17 cellular contexts compared by ENCODE assay signal in the genomic region with DNA sequence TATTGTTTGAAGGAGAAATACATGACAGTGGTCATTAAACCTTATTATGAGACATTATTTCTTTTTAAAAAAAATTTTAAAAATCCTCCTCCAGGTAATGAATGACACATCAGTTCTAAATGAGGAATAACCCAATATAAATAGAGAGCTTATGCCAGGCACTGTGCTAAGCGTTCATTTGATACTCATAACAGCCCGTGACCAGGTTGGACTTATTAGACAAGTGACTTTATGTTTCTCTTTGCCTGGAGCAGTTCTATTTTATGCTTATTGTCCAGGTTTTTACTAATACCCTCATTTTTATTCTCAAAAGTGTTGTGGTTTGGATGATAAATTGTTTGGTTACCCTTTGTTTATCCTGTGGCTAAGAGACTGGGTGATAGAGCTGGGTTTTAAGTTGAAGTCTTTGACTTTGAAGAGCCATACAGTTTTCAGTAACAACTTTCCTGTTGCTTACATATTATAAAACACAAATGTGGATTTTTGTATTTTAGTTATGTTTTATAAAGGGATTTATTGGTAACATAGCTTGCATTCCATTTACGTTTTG.
"Had no signal": no experiment of that assay in that cellular context is flagged by ENCODE, and none has a peak within 500 bp of the region (broad histone marks: within the 10 kb centered on the region; RNA-seq: fewer than 3 reads in every experiment).

No MANE protein-coding gene starts in this region.

- H3K9ac ChIP-seq: parathyroid adenoma had no signal

- H3K79me2 ChIP-seq: parathyroid adenoma had no signal

- ATAC-seq: activated naive CD8-positive, alpha-beta T cell treated with anti-CD3 and anti-CD28 coated beads, Interleukin-2, amount 50 U/mL, for 24 hours; activated T-cell treated with anti-CD3 and anti-CD28 coated beads, Interleukin-2, amount 50 U/mL, for 72 hours; left lobe of liver; sciatic nerve; stimulated activated naive B cell treated with anti-CD40 and anti-IgM and Interleukin-4, amounts not matched to agents 10 μg/mL and 1 μg/mL and 100 μg/mL, for 72 hours had no signal

- H3K27ac ChIP-seq: coronary artery, esophagus muscularis mucosa, parathyroid adenoma, transverse colon had no signal

- H3K9me3 ChIP-seq: esophagus muscularis mucosa, transverse colon had no signal

- H2AFZ ChIP-seq: parathyroid adenoma had no signal

- H3K27me3 ChIP-seq: esophagus muscularis mucosa, transverse colon had no signal

- H3K36me3 ChIP-seq: transverse colon had no signal

- DNase-seq: activated CD4-positive, alpha-beta memory T cell treated with anti-CD3 and anti-CD28 coated beads for 36 hours; activated CD4-positive, alpha-beta T cell treated with anti-CD3 and anti-CD28 coated beads for 48 hours; activated effector memory CD4-positive, alpha-beta T cell treated with Interleukin-2 at 50 U/mL for 16 hours; activated naive CD4-positive, alpha-beta T cell treated with anti-CD3 and anti-CD28 coated beads, Interleukin-2, amount 50 U/mL, for 16 hours; activated naive CD8-positive, alpha-beta T cell treated with anti-CD3 and anti-CD28 coated beads, Interleukin-2, amount 50 U/mL, for 24 hours; activated T-cell treated with anti-CD3 and anti-CD28 coated beads, Interleukin-2, amount 50 U/mL, for 72 hours; anterior cingulate cortex; kidney; stimulated activated CD4-positive, alpha-beta T cell treated with anti-CD3 and anti-CD28 coated beads, Interleukin-15, amount 100 ng/mL, for 24 hours; stimulated activated naive B cell treated with anti-CD40 and anti-IgM and Interleukin-4, amounts not matched to agents 10 μg/mL and 1 μg/mL and 100 μg/mL, for 72 hours; transverse colon had no signal

- H3K4me1 ChIP-seq: parathyroid adenoma had no signal

- H3K4me2 ChIP-seq: smooth muscle cell had no signal

- H3K4me3 ChIP-seq: coronary artery, esophagus muscularis mucosa, smooth muscle cell, transverse colon had no signal
